Comparison of ENCODE assay signal across 8 cellular contexts in genomic region chr11:123087657-123088056, GRCh38. TPM values are rescaled to one million over a fixed set of nuclear protein-coding genes. Genes with fewer than 3 reads are reported as not detected.
DNase-seq lines count a peak whose midpoint lies in the region; ATAC-seq and TF ChIP-seq lines count a peak whose summit lies in the region.
"Not testable (repeated sequence)": the region's sequence is repeated elsewhere in the genome, so short reads cannot be mapped to it uniquely, and the experiment has no call there.

No MANE protein-coding gene starts in this region.

- 52% methylated on average over 5 of the region's 5 CpGs for WGBS in thymus

- not testable (repeated sequence) for H3K27me3 Mint-ChIP-seq in activated CD8-positive, alpha-beta T cell treated with anti-CD3 and anti-CD28 coated beads for 36 hours

- H3K4me1 Mint-ChIP-seq in activated CD8-positive, alpha-beta T cell treated with anti-CD3 and anti-CD28 coated beads for 36 hours (ENCODE audit: low read depth): peaks cover 32% of the 10 kb centered on the region

- CTCF ChIA-PET in activated CD8-positive, alpha-beta T cell treated with anti-CD3 and anti-CD28 coated beads for 36 hours (lab: Charles Lee): interaction anchor here (1.2 to 5.7 kb wide), 4 partner anchors 8 to 159 kb away, joined by 3 to 25 read pairs (median 10); no protein-coding TSS in a partner anchor

- TF ChIP-seq CTCF in activated CD8-positive, alpha-beta T cell treated with anti-CD3 and anti-CD28 coated beads for 36 hours (IDR thresholded peaks at IDR 0.05): not testable (repeated sequence)

- intact Hi-C loops in activated CD8-positive, alpha-beta T cell treated with anti-CD3 and anti-CD28 coated beads for 36 hours (cut with micrococcal nuclease): not testable (repeated sequence)

- DNase-seq in activated CD8-positive, alpha-beta T cell treated with anti-CD3 and anti-CD28 coated beads for 36 hours: peak; percentile 35
- peak; percentile 56 for DNase-seq in central memory CD4-positive, alpha-beta T cell

- POLR2A ChIA-PET in activated CD8-positive, alpha-beta T cell treated with anti-CD3 and anti-CD28 coated beads for 36 hours (lab: Charles Lee): interaction anchor here (1.0 to 10.9 kb wide), 3 partner anchors 12 to 26 kb away, joined by 4 to 67 read pairs (median 5); partner anchors contain the start of gene HSPA8

- peak overlapping the region; percentile 70 for H3K27ac Mint-ChIP-seq in activated CD8-positive, alpha-beta T cell treated with anti-CD3 and anti-CD28 coated beads for 36 hours

- H3K4me3 ChIP-seq in thymus (ENCODE audit: low read length): not testable (repeated sequence)

- not testable (repeated sequence) for H3K27me3 ChIP-seq in thymus (ENCODE audit: control insufficient read depth, insufficient read depth)

- not testable (repeated sequence) for H3K9me3 ChIP-seq in thymus (ENCODE audit: control insufficient read depth)

- H3K4me1 ChIP-seq in thymus (ENCODE audit: control insufficient read depth, insufficient read depth, low read length): peaks cover 23% of the 10 kb centered on the region

- H3K4me3 Mint-ChIP-seq in activated CD8-positive, alpha-beta T cell treated with anti-CD3 and anti-CD28 coated beads for 36 hours: peak overlapping the region; percentile 22

- TF ChIP-seq POLR2A in GM18505 (IDR thresholded peaks at IDR 0.05; ENCODE audit: borderline replicate concordance, extremely low read depth, insufficient read depth, insufficient read length): not testable (repeated sequence)

- not testable (repeated sequence) for H3K36me3 Mint-ChIP-seq in activated CD8-positive, alpha-beta T cell treated with anti-CD3 and anti-CD28 coated beads for 36 hours (ENCODE audit: low read depth)

- not testable (repeated sequence) for H3K36me3 ChIP-seq in thymus (ENCODE audit: control insufficient read depth, insufficient read depth)

- H3K27ac ChIP-seq in thymus (ENCODE audit: low read depth): peak overlapping the region; percentile 83

- H3K9me3 Mint-ChIP-seq in activated CD8-positive, alpha-beta T cell treated with anti-CD3 and anti-CD28 coated beads for 36 hours: not testable (repeated sequence)

- ATAC-seq in GM18505 (IDR thresholded peaks at IDR 0.05; ENCODE audit: unreplicated experiment): peak; percentile 77
- ATAC-seq in GM19372 (IDR thresholded peaks at IDR 0.05; ENCODE audit: low read depth, unreplicated experiment): peak; percentile 87
- peak; percentile 94 for ATAC-seq in GM21717 (IDR thresholded peaks at IDR 0.05; ENCODE audit: unreplicated experiment)
- ATAC-seq in HG02981 (IDR thresholded peaks at IDR 0.05; ENCODE audit: unreplicated experiment): peak; percentile 67
- peak; percentile 95 for ATAC-seq in HG03520 (IDR thresholded peaks at IDR 0.05; ENCODE audit: unreplicated experiment)
- ATAC-seq in activated CD8-positive, alpha-beta T cell treated with anti-CD3 and anti-CD28 coated beads for 36 hours: peak; percentile 94

RNA-seq across cellular contexts. Expression of gene HSPA8, which starts 25.7 kb away (rescaled TPM):
- 1,000 to 10,000 TPM; 2,808 to 2,816 TPM for total RNA-seq in activated CD8-positive, alpha-beta T cell treated with anti-CD3 and anti-CD28 coated beads for 36 hours
- polyA plus RNA-seq in thymus: 221 TPM
